ENCODE assay signal across 2 cellular contexts in genomic region chr7:73586911-73587310, GRCh38.
TF ChIP-seq lines count a peak whose summit lies in the region.

No MANE protein-coding gene starts in this region.

TF ChIP-seq in A549, 52 proteins besides CTCF, POLR2A, EP300 and RAD21:
- TF ChIP-seq JUNB (IDR thresholded peaks at IDR 0.05) (no peak), NPAS2 (CRISPR knock-in tag; IDR thresholded peaks at IDR 0.05; ENCODE audit: borderline replicate concordance) (no peak), TFCP2L1 (CRISPR knock-in tag; IDR thresholded peaks at IDR 0.05) (no peak), SMC3 (IDR thresholded peaks at IDR 0.05) (no peak), HOXB5 (CRISPR knock-in tag; IDR thresholded peaks at IDR 0.05) (no peak), KDM5A (IDR thresholded peaks at IDR 0.05) (no peak), FOXS1 (CRISPR knock-in tag; IDR thresholded peaks at IDR 0.05) (no peak), USF2 (IDR thresholded peaks at IDR 0.05) (no peak), MYC (IDR thresholded peaks at IDR 0.05; ENCODE audit: borderline replicate concordance, low read length) (no peak)

TF ChIP-seq in IMR-90, 13 proteins besides CTCF, POLR2A, EP300 and RAD21:
- TF ChIP-seq FOS (IDR thresholded peaks at IDR 0.05; ENCODE audit: low read depth, low read length): no peak
- no peak for TF ChIP-seq RCOR1 (IDR thresholded peaks at IDR 0.05; ENCODE audit: insufficient replicate concordance, low read length)
- no peak for TF ChIP-seq BHLHE40 (IDR thresholded peaks at IDR 0.05; ENCODE audit: low read depth, low read length)
- TF ChIP-seq RFX5 (IDR thresholded peaks at IDR 0.05; ENCODE audit: low read depth, low read length): no peak
- no peak for TF ChIP-seq CEBPB (IDR thresholded peaks at IDR 0.05; ENCODE audit: low read depth, low read length)
TF ChIP-seq in IMR-90: peak in this region for 0.
